ENCODE assay signal across 8 cellular contexts in the genomic region with DNA sequence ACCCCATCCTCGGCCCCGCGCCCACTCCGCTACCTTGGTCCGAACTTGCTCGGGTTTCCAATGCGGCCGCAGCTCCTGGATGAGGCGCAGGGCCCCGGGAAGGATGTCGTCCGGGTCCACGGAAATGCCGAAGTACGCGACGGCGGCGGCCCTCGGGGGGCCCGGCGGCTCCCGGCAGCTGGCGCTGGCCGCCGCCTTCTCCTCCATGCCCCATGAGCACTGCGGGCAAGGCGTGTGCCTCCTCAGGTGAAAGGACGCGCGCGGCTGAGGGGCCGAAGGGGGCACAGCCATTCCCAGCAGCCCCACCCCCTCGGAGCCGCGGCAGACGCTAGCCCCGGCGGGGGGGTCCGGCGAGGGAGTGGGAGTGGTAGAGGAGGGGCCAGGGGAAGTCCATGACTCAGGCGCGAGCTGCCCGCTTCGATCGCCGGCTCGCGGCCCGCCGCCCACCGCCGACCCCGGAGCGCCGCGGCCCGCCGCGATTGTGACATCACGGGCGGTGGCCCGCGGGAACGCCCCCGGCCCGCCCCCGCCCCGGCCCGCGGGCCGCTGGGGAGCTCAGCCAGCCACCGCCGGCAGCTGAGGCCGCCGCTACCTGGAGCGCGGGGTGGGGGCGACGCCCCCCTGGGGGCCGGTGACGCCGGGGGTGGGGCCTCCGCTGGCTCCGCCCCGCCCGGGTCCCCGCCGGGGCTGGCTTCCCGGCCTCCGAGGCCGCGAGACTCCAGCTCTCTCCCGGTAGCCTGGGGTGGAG. TPM values are rescaled to one million over a fixed set of nuclear protein-coding genes. Genes with fewer than 3 reads are reported as not detected.
DNase-seq lines count a peak whose midpoint lies in the region; FAIRE-seq and TF ChIP-seq lines count a peak whose summit lies in the region.

Gene ETNK2 (minus strand): TSS at position 483 of the 748 bp plus-strand sequence. CDS start 192 bp downstream, at position 291.

- no peaks in the 10 kb centered on the region for H3K4me1 Mint-ChIP-seq in activated naive CD8-positive, alpha-beta T cell treated with anti-CD3 and anti-CD28 coated beads for 36 hours

- H3K27ac Mint-ChIP-seq in activated naive CD8-positive, alpha-beta T cell treated with anti-CD3 and anti-CD28 coated beads for 36 hours = no peak within 1 kb of the TSS

- peak within 1 kb of the TSS; percentile 62; the same call in 1 of the 2 replicates for H3K27ac ChIP-seq in HEK293 (ENCODE audit: extremely low read depth, low read depth, low read length)
- H3K27ac ChIP-seq in SJCRH30 = no peak within 1 kb of the TSS
- peak within 1 kb of the TSS; percentile 74 for H3K27ac ChIP-seq in left ventricle myocardium inferior (replicated peaks)
- H3K27ac ChIP-seq in prostate gland = peak within 1 kb of the TSS; percentile 83 to 88

- H3K4me1 ChIP-seq in HEK293 (ENCODE audit: control insufficient read depth, insufficient read depth, low read length) = peaks cover 3% of the 10 kb centered on the region
- no peaks in the 10 kb centered on the region; the same call in 1 of the 2 replicates for H3K4me1 ChIP-seq in SJCRH30
- peaks cover 25% of the 10 kb centered on the region for H3K4me1 ChIP-seq in left ventricle myocardium inferior
- H3K4me1 ChIP-seq in prostate gland (replicated peaks) = peaks cover 3% of the 10 kb centered on the region

- DNase-seq in 8988T (peak; percentile 93), SJCRH30 (peak; percentile 71 to 76), left ventricle myocardium inferior (peak; percentile 51), prostate gland (ENCODE audit: low spot score) (peak; percentile 51), urothelium cell line (ENCODE audit: low spot score) (peak; percentile 94), foreskin melanocyte (no peak)
- peak; percentile 62 for DNase-seq in activated naive CD8-positive, alpha-beta T cell treated with anti-CD3 and anti-CD28 coated beads for 36 hours

- H3K36me3 ChIP-seq in HEK293 (ENCODE audit: control insufficient read depth in 2 of 2, insufficient read depth in 1 of 2, low read length in 2 of 2) (no peaks in the 10 kb centered on the region), SJCRH30 (no peaks in the 10 kb centered on the region), left ventricle myocardium inferior (no peaks in the 10 kb centered on the region), prostate gland (no peaks in the 10 kb centered on the region)

- H3K27me3 ChIP-seq in SJCRH30 (no peaks in the 10 kb centered on the region), left ventricle myocardium inferior (ENCODE audit: low read depth) (peaks cover 17% of the 10 kb centered on the region), prostate gland (replicated peaks; ENCODE audit: insufficient read depth) (no peaks in the 10 kb centered on the region)

- H3K9me3 ChIP-seq in HEK293 (ENCODE audit: control insufficient read depth, insufficient read depth, low read depth, low read length) (no peaks in the 10 kb centered on the region), SJCRH30 (replicated peaks) (no peaks in the 10 kb centered on the region), left ventricle myocardium inferior (replicated peaks) (no peaks in the 10 kb centered on the region), prostate gland (no peaks in the 10 kb centered on the region)

- WGBS in prostate gland = 0% methylated on average over 44 of the region's 94 CpGs

- H3K9me3 Mint-ChIP-seq in activated naive CD8-positive, alpha-beta T cell treated with anti-CD3 and anti-CD28 coated beads for 36 hours = no peaks in the 10 kb centered on the region

- intact Hi-C loops in left ventricle myocardium inferior (cut with micrococcal nuclease) (no loop called here), prostate gland (cut with DNase I) (loop anchor here (5.0 kb wide), 1 partner anchor 289 kb away; the partner anchor contains the start of gene SNRPE)

- H3K4me3 Mint-ChIP-seq in activated naive CD8-positive, alpha-beta T cell treated with anti-CD3 and anti-CD28 coated beads for 36 hours = peak within 1 kb of the TSS; percentile 68

- peaks cover 5% of the 10 kb centered on the region for H3K27me3 Mint-ChIP-seq in activated naive CD8-positive, alpha-beta T cell treated with anti-CD3 and anti-CD28 coated beads for 36 hours

- TF ChIP-seq CTCF in HEK293 (tag by site-specific recombination; IDR thresholded peaks at IDR 0.05) (no peak), left ventricle myocardium inferior (IDR thresholded peaks at IDR 0.05; ENCODE audit: borderline replicate concordance) (no peak), prostate gland (IDR thresholded peaks at IDR 0.05) (no peak)

- TF ChIP-seq POLR2A in prostate gland (IDR thresholded peaks at IDR 0.05) = peak; percentile 27

- POLR2A ChIA-PET in HEK293 (lab: Yijun Ruan, JAX) = interaction anchor here (0.7 to 1.0 kb wide), 4 partner anchors 11 to 364 kb away, joined by 3 to 4 read pairs (median 3); partner anchors contain the start of gene MDM4

- CTCF ChIA-PET in HEK293 (lab: Yijun Ruan, JAX) = interaction anchor here (0.5 to 2.9 kb wide), 8 partner anchors 10 to 1058 kb away, joined by 3 to 9 read pairs (median 4); no protein-coding TSS in a partner anchor

- H3K36me3 Mint-ChIP-seq in activated naive CD8-positive, alpha-beta T cell treated with anti-CD3 and anti-CD28 coated beads for 36 hours = no peaks in the 10 kb centered on the region

- H3K4me3 ChIP-seq in HEK293 (ENCODE audit: low read depth, low read length) (peak within 1 kb of the TSS; percentile 66), SJCRH30 (peak within 1 kb of the TSS; percentile 73), left ventricle myocardium inferior (peak within 1 kb of the TSS; percentile 86), prostate gland (peak within 1 kb of the TSS; percentile 54 to 64)

- FAIRE-seq in urothelium cell line (lab: Jason Lieb, UNC) = peak; percentile 5

TF ChIP-seq in HEK293, 187 proteins besides CTCF, POLR2A, EP300 and RAD21 (continues in another document):
- TF ChIP-seq, protein P1, sequence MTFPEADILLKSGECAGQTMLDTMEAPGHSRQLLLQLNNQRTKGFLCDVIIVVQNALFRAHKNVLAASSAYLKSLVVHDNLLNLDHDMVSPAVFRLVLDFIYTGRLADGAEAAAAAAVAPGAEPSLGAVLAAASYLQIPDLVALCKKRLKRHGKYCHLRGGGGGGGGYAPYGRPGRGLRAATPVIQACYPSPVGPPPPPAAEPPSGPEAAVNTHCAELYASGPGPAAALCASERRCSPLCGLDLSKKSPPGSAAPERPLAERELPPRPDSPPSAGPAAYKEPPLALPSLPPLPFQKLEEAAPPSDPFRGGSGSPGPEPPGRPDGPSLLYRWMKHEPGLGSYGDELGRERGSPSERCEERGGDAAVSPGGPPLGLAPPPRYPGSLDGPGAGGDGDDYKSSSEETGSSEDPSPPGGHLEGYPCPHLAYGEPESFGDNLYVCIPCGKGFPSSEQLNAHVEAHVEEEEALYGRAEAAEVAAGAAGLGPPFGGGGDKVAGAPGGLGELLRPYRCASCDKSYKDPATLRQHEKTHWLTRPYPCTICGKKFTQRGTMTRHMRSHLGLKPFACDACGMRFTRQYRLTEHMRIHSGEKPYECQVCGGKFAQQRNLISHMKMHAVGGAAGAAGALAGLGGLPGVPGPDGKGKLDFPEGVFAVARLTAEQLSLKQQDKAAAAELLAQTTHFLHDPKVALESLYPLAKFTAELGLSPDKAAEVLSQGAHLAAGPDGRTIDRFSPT (tag by site-specific recombination; IDR thresholded peaks at IDR 0.05) = peak; percentile 66; the same call in 1 of the 2 replicates
- TF ChIP-seq ZNF623 (tag by site-specific recombination; IDR thresholded peaks at IDR 0.05) (no peak), ZNF830 (tag by site-specific recombination; IDR thresholded peaks at IDR 0.05; ENCODE audit: low read depth) (no peak), ZNF426 (tag by site-specific recombination; IDR thresholded peaks at IDR 0.05) (no peak), ZXDB (tag by site-specific recombination; IDR thresholded peaks at IDR 0.05) (peak; percentile 12; the same call in 1 of the 2 replicates), ZNF501 (tag by site-specific recombination; IDR thresholded peaks at IDR 0.05) (0 out of 2 replicates have a peak, but pooled peaks have one; percentile 23), ZNF266 (tag by site-specific recombination; IDR thresholded peaks at IDR 0.05; ENCODE audit: low read depth) (no peak), ZNF280C (tag by site-specific recombination; IDR thresholded peaks at IDR 0.05) (no peak), KLF10 (tag by site-specific recombination; IDR thresholded peaks at IDR 0.05) (peak; percentile 65), ZNF777 (tag by site-specific recombination; IDR thresholded peaks at IDR 0.05; ENCODE audit: borderline replicate concordance) (peak; percentile 78; the same call in 1 of the 2 replicates), SP7 (tag by site-specific recombination; IDR thresholded peaks at IDR 0.05) (0 out of 2 replicates have a peak, but pooled peaks have one; percentile 9)
- TF ChIP-seq, protein P2, sequence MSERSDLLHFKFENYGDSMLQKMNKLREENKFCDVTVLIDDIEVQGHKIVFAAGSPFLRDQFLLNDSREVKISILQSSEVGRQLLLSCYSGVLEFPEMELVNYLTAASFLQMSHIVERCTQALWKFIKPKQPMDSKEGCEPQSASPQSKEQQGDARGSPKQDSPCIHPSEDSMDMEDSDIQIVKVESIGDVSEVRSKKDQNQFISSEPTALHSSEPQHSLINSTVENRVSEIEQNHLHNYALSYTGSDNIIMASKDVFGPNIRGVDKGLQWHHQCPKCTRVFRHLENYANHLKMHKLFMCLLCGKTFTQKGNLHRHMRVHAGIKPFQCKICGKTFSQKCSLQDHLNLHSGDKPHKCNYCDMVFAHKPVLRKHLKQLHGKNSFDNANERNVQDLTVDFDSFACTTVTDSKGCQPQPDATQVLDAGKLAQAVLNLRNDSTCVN (tag by site-specific recombination; optimal IDR thresholded peaks at IDR 0.05) = peak; percentile 85

RNA-seq across cellular contexts. Expression of gene ETNK2, which starts in this region (rescaled TPM):
- 9.4 and 10.8 TPM in 2 replicates for total RNA-seq in SJCRH30 (2014; rRNA removed; shearing (Covaris generic))
- 1 to 10 TPM; 1.5 to 1.7 TPM for total RNA-seq in activated naive CD8-positive, alpha-beta T cell treated with anti-CD3 and anti-CD28 coated beads for 36 hours
- total RNA-seq in left ventricle myocardium inferior = 4.4 TPM
- 10 to 100 TPM; 25.3 to 84.5 TPM for total RNA-seq in prostate gland
